In the genomic region with DNA sequence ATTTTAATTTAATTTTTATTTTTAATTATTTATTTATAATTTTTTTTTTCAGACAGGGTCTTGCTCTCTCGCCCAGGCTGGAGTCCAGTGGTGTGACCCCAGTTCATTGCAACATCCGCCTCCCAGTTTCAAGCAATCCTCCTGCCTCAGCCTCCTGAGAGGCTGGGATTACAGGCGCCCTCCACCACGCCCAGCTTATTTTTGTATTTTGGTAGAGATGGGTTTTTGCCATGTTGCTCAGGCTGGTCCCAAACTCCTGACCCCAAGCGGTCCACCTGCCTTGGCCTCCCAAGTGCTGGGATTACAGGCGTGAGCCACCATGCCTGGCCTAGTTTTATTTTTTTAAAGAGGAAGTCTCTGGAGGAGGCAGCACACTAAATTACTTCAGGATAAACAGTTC, we compare ENCODE assay signal across 25 cellular contexts. TPM values are rescaled to one million over a fixed set of nuclear protein-coding genes. Genes with fewer than 3 reads are reported as not detected.
DNase-seq lines count a peak whose midpoint lies in the region; ATAC-seq, FAIRE-seq and TF ChIP-seq lines count a peak whose summit lies in the region.
"Had no signal": no experiment of that assay in that cellular context is flagged by ENCODE, and none has a peak within 500 bp of the region (broad histone marks: within the 10 kb centered on the region; RNA-seq: fewer than 3 reads in every experiment).

No MANE protein-coding gene starts in this region.

- in situ Hi-C loops in HepG2 (cut with HindIII; ENCODE audit: extremely low pct_ligation_motif_present, low pct_unique_long_range_greater_than_20kb): loop anchor here (5.0 kb wide), 1 partner anchor 250 kb away; the partner anchor contains the start of gene TAOK3

- H3K79me2 ChIP-seq in HepG2 (ENCODE audit: insufficient read depth, low read length): no peaks in the 10 kb centered on the region
- H3K79me2 ChIP-seq in H1 (ENCODE audit: control insufficient read depth in 1 of 2, insufficient read depth in 2 of 2, low read length in 2 of 2): no peaks in the 10 kb centered on the region

- H2BK5ac ChIP-seq in H1 (ENCODE audit: low read depth, low read length): peak overlapping the region; percentile 93; the same call in 1 of the 2 replicates

- no peaks in the 10 kb centered on the region for H3K36me3 Mint-ChIP-seq in activated T-cell treated with anti-CD3 and anti-CD28 coated beads, Interleukin-2, amount 50 U/mL, for 4 hours (ENCODE audit: insufficient read depth)
- H3K36me3 Mint-ChIP-seq: CD4-positive, CD25-positive, alpha-beta regulatory T cell; CD8-positive, alpha-beta memory T cell had no signal

- TF ChIP-seq POLR2A in HepG2 (IDR thresholded peaks at IDR 0.05; ENCODE audit: insufficient read depth in 1 of 2, low read depth in 2 of 2, low read length in 2 of 2) (no peak), right lobe of liver (IDR thresholded peaks at IDR 0.05) (no peak), H1 (IDR thresholded peaks at IDR 0.05; ENCODE audit: control extremely low read depth in 1 of 2, low read depth in 2 of 2, low read length in 2 of 2) (no peak), spleen (IDR thresholded peaks at IDR 0.05) (no peak)

- H3K4me1 Mint-ChIP-seq in activated T-cell treated with anti-CD3 and anti-CD28 coated beads, Interleukin-2, amount 50 U/mL, for 4 hours (ENCODE audit: low read depth): peaks cover 9% of the 10 kb centered on the region

- H4K20me1 ChIP-seq in HepG2 (ENCODE audit: insufficient read depth, low read length): no peaks in the 10 kb centered on the region
- H4K20me1 ChIP-seq in H1 (replicated peaks in 1 of 2; ENCODE audit: control insufficient read depth in 1 of 2, insufficient read depth in 2 of 2, low read length in 2 of 2): no peaks in the 10 kb centered on the region
- H4K20me1 ChIP-seq: BLaER1 treated with 17β-estradiol and CSF1 and Interleukin-3, amounts not matched to agents 10 nM and 100 nM had no signal

- peak overlapping the region; percentile 78 for H3K18ac ChIP-seq in H1 (ENCODE audit: extremely low read depth, low read length)

- no peaks in the 10 kb centered on the region for H3K9me3 Mint-ChIP-seq in activated T-cell treated with anti-CD3 and anti-CD28 coated beads, Interleukin-2, amount 50 U/mL, for 4 hours
- H3K9me3 Mint-ChIP-seq: CD8-positive, alpha-beta memory T cell; HFFc6; IgD-negative memory B cell had no signal

- peak overlapping the region; percentile 18; the same call in 1 of the 2 replicates for H2AK5ac ChIP-seq in H1 (ENCODE audit: low read depth, low read length)

- H3K4me1 ChIP-seq in HepG2 (ENCODE audit: insufficient read depth, low read length): peaks cover 71% of the 10 kb centered on the region
- H3K4me1 ChIP-seq in right lobe of liver: peaks cover 0 to 47% (median 18%) of the 10 kb centered on the region in 4 donors
- peaks cover 0 to 13% (median 7%) of the 10 kb centered on the region in 4 experiments; a peak in 5 of 7 replicates for H3K4me1 ChIP-seq in H1 (replicated peaks in 1 of 4; ENCODE audit: control insufficient read depth in 3 of 4, insufficient read depth in 4 of 4, low read length in 3 of 4)
- peaks cover 4 to 13% (median 7%) of the 10 kb centered on the region in 6 donors for H3K4me1 ChIP-seq in spleen

- H3K27me3 Mint-ChIP-seq in activated T-cell treated with anti-CD3 and anti-CD28 coated beads, Interleukin-2, amount 50 U/mL, for 4 hours (ENCODE audit: low read depth): no peaks in the 10 kb centered on the region
- H3K27me3 Mint-ChIP-seq: B cell; CD4-positive, CD25-positive, alpha-beta regulatory T cell; CD8-positive, alpha-beta memory T cell; IgD-negative memory B cell had no signal

- peak overlapping the region; percentile 91 for H2BK12ac ChIP-seq in H1 (ENCODE audit: low read depth, low read length)

- WGBS in HepG2 (ENCODE audit: low lambda C conversion rate): 97% methylated on average over 6 of the region's 6 CpGs
- 93% methylated on average over 6 of the region's 6 CpGs for WGBS in right lobe of liver (ENCODE audit: insufficient coverage, low coverage, low lambda C conversion rate, missing lambda C conversion rate)
- WGBS in H1 (ENCODE audit: extremely low coverage in 1 of 2, insufficient coverage in 1 of 2, insufficient read length in 1 of 2, insufficient replicate concordance in 2 of 2, low coverage in 1 of 2, low lambda C conversion rate in 2 of 2, missing lambda C conversion rate in 1 of 2), 2 experiments: 94% methylated on average over 6 of the region's 6 CpGs; no CpG with 5 or more reads in 1 of the 2 experiments
- WGBS in spleen, 5 donors: 86 to 99% (median 96%) methylated on average over 6 of the region's 6 CpGs

- CTCF ChIA-PET in HepG2 (lab: Yijun Ruan, JAX; ENCODE audit: low intra/inter-chr PET ratio, low total read pairs) (no interaction called here), H1 (lab: Charles Lee; ENCODE audit: partially characterized antibody) (interaction anchor here (1.0 to 8.2 kb wide), 10 partner anchors 8 to 254 kb away, joined by 3 to 39 read pairs (median 6); partner anchors contain the start of genes PEBP1 and SUDS3)

- intact Hi-C loops in HepG2 (cut with micrococcal nuclease; ENCODE audit: unreplicated experiment): no loop called here
- intact Hi-C loops in right lobe of liver (cut with DNase I): loop anchor here in 1 of 2 donors (10.0 kb wide), 1 partner anchor 253 kb away; the partner anchor contains the start of genes SUDS3 and TAOK3
- intact Hi-C loops in spleen (cut with DNase I; ENCODE audit: low total_unique reads): loop anchor here (10.0 kb wide), 1 partner anchor 253 kb away; the partner anchor contains the start of genes SUDS3 and TAOK3

- FAIRE-seq in HepG2 (lab: Jason Lieb, UNC): no peak
- FAIRE-seq in H1 (lab: Jason Lieb, UNC): no peak
- FAIRE-seq: A549, GM12878, GM19239, H54 had no signal

- no peak for TF ChIP-seq EP300 in HepG2 (IDR thresholded peaks at IDR 0.05; ENCODE audit: low read depth in 2 of 2, low read length in 2 of 2)
- no peak for TF ChIP-seq EP300 in HepG2 (CRISPR knock-in tag; IDR thresholded peaks at IDR 0.05; ENCODE audit: borderline replicate concordance)
- no peak for TF ChIP-seq EP300 in H1 (IDR thresholded peaks at IDR 0.05; ENCODE audit: borderline replicate concordance in 1 of 2, low read depth in 2 of 2, low read length in 2 of 2)

- TF ChIP-seq RAD21 in HepG2 (CRISPR knock-in tag; IDR thresholded peaks at IDR 0.05): no peak
- no peak for TF ChIP-seq RAD21 in H1 (IDR thresholded peaks at IDR 0.05 in 1 of 2, conservative IDR thresholded peaks at IDR 0.05 in 1 of 2; ENCODE audit: low read depth in 2 of 2, low read length in 2 of 2)

- H3K36me3 ChIP-seq in HepG2 (replicated peaks in 1 of 2; ENCODE audit: control insufficient read depth in 1 of 2, insufficient read depth in 2 of 2, low read length in 2 of 2) (no peaks in the 10 kb centered on the region; a peak in 1 of 5 replicates), right lobe of liver (peaks cover 0 to 3% (median 0%) of the 10 kb centered on the region in 4 donors), H1 (ENCODE audit: control insufficient read depth in 2 of 4, insufficient read depth in 4 of 4, low read length in 3 of 4) (no peaks in the 10 kb centered on the region), spleen (no peaks in the 10 kb centered on the region)
- H3K36me3 ChIP-seq: BLaER1 treated with 17β-estradiol and CSF1 and Interleukin-3, amounts not matched to agents 10 nM and 100 nM had no signal

- H3K27me3 ChIP-seq in HepG2 (ENCODE audit: control insufficient read depth in 1 of 2, insufficient read depth in 2 of 2, low read length in 2 of 2) (no peaks in the 10 kb centered on the region), right lobe of liver (no peaks in the 10 kb centered on the region), H1 (replicated peaks in 1 of 4; ENCODE audit: control insufficient read depth in 3 of 4, extremely low read depth in 1 of 4, insufficient read depth in 3 of 4, low read length in 3 of 4) (no peaks in the 10 kb centered on the region), spleen (replicated peaks in 1 of 7) (no peaks in the 10 kb centered on the region)
- H3K27me3 ChIP-seq: BLaER1 treated with 17β-estradiol and CSF1 and Interleukin-3, amounts not matched to agents 10 nM and 100 nM had no signal

- H3K4me2 ChIP-seq in HepG2 (ENCODE audit: low read depth, low read length) (no peak overlapping the region), H1 (ENCODE audit: insufficient read depth in 1 of 2, low read depth in 2 of 2, low read length in 2 of 2) (no peak overlapping the region)
- H3K4me2 ChIP-seq: A549; BLaER1 treated with 17β-estradiol and CSF1 and Interleukin-3, amounts not matched to agents 10 nM and 100 nM had no signal

- H3K27ac ChIP-seq in HepG2 (ENCODE audit: extremely low read length, insufficient read depth, low read length) (peak overlapping the region; percentile 30), right lobe of liver (no peak overlapping the region), H1 (ENCODE audit: low read depth, low read length) (no peak overlapping the region; the same call in 1 of the 2 replicates), spleen (no peak overlapping the region)
- H3K27ac ChIP-seq: A549; BLaER1 treated with 17β-estradiol and CSF1 and Interleukin-3, amounts not matched to agents 10 nM and 100 nM had no signal

- POLR2A ChIA-PET in HepG2 (lab: Yijun Ruan, JAX) (interaction anchor here (1.6 to 2.9 kb wide), 4 partner anchors 10 to 251 kb away, joined by 3 to 126 read pairs (median 18); partner anchors contain the start of genes PEBP1 and TAOK3), H1 (lab: Charles Lee; ENCODE audit: partially characterized antibody) (interaction anchor here (0.9 to 11.5 kb wide), 6 partner anchors 13 to 59 kb away, joined by 3 to 130 read pairs (median 6); partner anchors contain the start of genes PEBP1 and WSB2)

- peak overlapping the region; percentile 97 for H4K91ac ChIP-seq in H1 (replicated peaks; ENCODE audit: insufficient read length, low read length)

- H3K9me3 ChIP-seq in HepG2 (ENCODE audit: low read length): no peaks in the 10 kb centered on the region
- no peaks in the 10 kb centered on the region for H3K9me3 ChIP-seq in right lobe of liver
- no peaks in the 10 kb centered on the region for H3K9me3 ChIP-seq in H1 (ENCODE audit: insufficient read depth in 2 of 2, low read depth in 1 of 2, low read length in 1 of 2)
- no peaks in the 10 kb centered on the region for H3K9me3 ChIP-seq in spleen
- H3K9me3 ChIP-seq: A549; BLaER1 treated with 17β-estradiol and CSF1 and Interleukin-3, amounts not matched to agents 10 nM and 100 nM had no signal

- no TSS peak for BruUV-seq in HepG2 (replicated peaks; lab: Mats Ljungman, UMichigan)

- H3K4ac ChIP-seq in H1 (replicated peaks; ENCODE audit: insufficient read length, low read depth, low read length): no peak overlapping the region

- no peaks in the 10 kb centered on the region for H3K23me2 ChIP-seq in H1 (ENCODE audit: low read depth, low read length)

- H2BK120ac ChIP-seq in H1 (replicated peaks; ENCODE audit: low read depth, low read length): peak overlapping the region; percentile 72

- H2BK20ac ChIP-seq in H1 (ENCODE audit: low read length): peak overlapping the region; percentile 93

- no peak overlapping the region for H4K5ac ChIP-seq in H1 (ENCODE audit: insufficient read length, low read depth, low read length)

- TF ChIP-seq CTCF in HepG2 (CRISPR knock-in tag; IDR thresholded peaks at IDR 0.05) (no peak), right lobe of liver (IDR thresholded peaks at IDR 0.05) (no peak), H1 (IDR thresholded peaks at IDR 0.05; ENCODE audit: control extremely low read depth in 1 of 3, insufficient read depth in 1 of 3, low read depth in 1 of 3, low read length in 3 of 3) (no peak), spleen (IDR thresholded peaks at IDR 0.05 in 8 of 11, conservative IDR thresholded peaks at IDR 0.05 in 3 of 11) (no peak)

- no peak overlapping the region for H4K8ac ChIP-seq in H1 (ENCODE audit: extremely low read depth, insufficient read depth, low read length)

- DNase-seq in HepG2 (ENCODE audit: low spot score): no peak
- no peak for DNase-seq in right lobe of liver
- no peak for DNase-seq in H1 (ENCODE audit: low read depth in 1 of 2, low spot score in 2 of 2)
- peak; percentile 5 for DNase-seq in spleen
- no peak for DNase-seq in activated T-cell treated with anti-CD3 and anti-CD28 coated beads, Interleukin-2, amount 50 U/mL, for 4 hours
- no peak for DNase-seq in NOMO-1 (lab: John Stamatoyannopoulos, UW; ENCODE audit: unreplicated experiment in 2 of 2)
- DNase-seq: CD4-positive, CD25-positive, alpha-beta regulatory T cell; CD8-positive, alpha-beta memory T cell; COR-L47; DMS 273 treated with DMSO at 0.1 percent for 48 hours; DMS53; DND-41; EL; HFFc6; Karpas-422; KBM-7 had no signal

- no peak overlapping the region for H3K14ac ChIP-seq in H1 (ENCODE audit: insufficient read length)

- no peak overlapping the region for H3K23ac ChIP-seq in H1 (ENCODE audit: insufficient read length)

- H3K9ac ChIP-seq in HepG2 (ENCODE audit: insufficient read depth, low read depth, low read length) (no peak overlapping the region), H1 (replicated peaks in 1 of 4; ENCODE audit: extremely low read depth in 1 of 4, low read depth in 3 of 4, low read length in 3 of 4) (no peak overlapping the region)
- H3K9ac ChIP-seq: BLaER1 treated with 17β-estradiol and CSF1 and Interleukin-3, amounts not matched to agents 10 nM and 100 nM had no signal

- no peak overlapping the region for H3K4me3 Mint-ChIP-seq in activated T-cell treated with anti-CD3 and anti-CD28 coated beads, Interleukin-2, amount 50 U/mL, for 4 hours
- H3K4me3 Mint-ChIP-seq: B cell; CD4-positive, CD25-positive, alpha-beta regulatory T cell; CD8-positive, alpha-beta memory T cell; HFFc6; IgD-negative memory B cell had no signal

- no peaks in the 10 kb centered on the region for H3K79me1 ChIP-seq in H1 (ENCODE audit: low read depth, low read length)

- no peak overlapping the region for H2BK15ac ChIP-seq in H1 (ENCODE audit: low read length)

- H3K4me3 ChIP-seq in HepG2 (replicated peaks in 1 of 3; ENCODE audit: insufficient read depth in 1 of 3, low read depth in 2 of 3, low read length in 3 of 3) (no peak overlapping the region), right lobe of liver (no peak overlapping the region), H1 (ENCODE audit: extremely low read depth in 1 of 4, insufficient read depth in 2 of 4, low read depth in 3 of 4, low read length in 4 of 4) (no peak overlapping the region), spleen (no peak overlapping the region)
- H3K4me3 ChIP-seq: A549; BLaER1 treated with 17β-estradiol and CSF1 and Interleukin-3, amounts not matched to agents 10 nM and 100 nM; GM12878 had no signal

- H3K56ac ChIP-seq in H1 (replicated peaks; ENCODE audit: insufficient read length, low read depth, low read length): no peak overlapping the region

- no peak for ATAC-seq in HepG2
- ATAC-seq in right lobe of liver: no peak
- ATAC-seq in activated T-cell treated with anti-CD3 and anti-CD28 coated beads, Interleukin-2, amount 50 U/mL, for 4 hours: no peak
- no peak for ATAC-seq in HG03025 (IDR thresholded peaks at IDR 0.05; ENCODE audit: low FRiP score, unreplicated experiment)
- ATAC-seq: A549, GM12878, HCT116 had no signal

- H2AFZ ChIP-seq in HepG2 (ENCODE audit: low read length) (no peak overlapping the region), H1 (ENCODE audit: low read length) (no peak overlapping the region)

RNA-seq across cellular contexts. Expression of gene PEBP1, which starts 13.7 kb away (rescaled TPM):
- total RNA-seq in HepG2 (2016; rRNA removed; fragmentation: Illumina TruSeq; extraction: Trizol) (1,505 and 1,984 TPM in 2 replicates), right lobe of liver (100 to 1,000 TPM; 511 to 916 (median 654) TPM), spleen (100 to 1,000 TPM in 6 of 7 donors, 10 to 100 TPM in 1; 99.5 to 179 (median 128) TPM)
- 232 and 262 TPM in 2 replicates for total RNA-seq in HepG2 (2016; cell fraction: cytosol; rRNA removed; fragmentation: Illumina TruSeq; extraction: Trizol; ENCODE audit: low read depth)
- 1,559 and 1,992 TPM in 2 replicates for total RNA-seq in HepG2 (2016; cell fraction: insoluble cytoplasmic fraction; rRNA removed; fragmentation: Illumina TruSeq; extraction: Trizol)
- 553 and 634 TPM in 2 replicates for total RNA-seq in HepG2 (2016; cell fraction: membrane; rRNA removed; fragmentation: Illumina TruSeq; extraction: Trizol)
- 497 and 536 TPM in 2 replicates for total RNA-seq in HepG2 (2016; cell fraction: nucleus; rRNA removed; fragmentation: Illumina TruSeq; extraction: Trizol)
- polyA plus RNA-seq in HepG2 (2011; rRNA removed) (437 and 538 TPM in 2 replicates), H1 (2011; rRNA removed) (580 and 622 TPM in 2 replicates), spleen (100 to 1,000 TPM; 149 to 201 (median 165) TPM)
- 477 and 485 TPM in 2 replicates for polyA plus RNA-seq in HepG2 (2011; cell fraction: cytosol; rRNA removed)
- polyA plus RNA-seq in HepG2 (2011; cell fraction: nucleus; rRNA removed): 199 and 209 TPM in 2 replicates
- 511 and 820 TPM in 2 replicates for polyA plus RNA-seq in HepG2 (2012)
- 248 and 308 TPM in 2 replicates for polyA plus RNA-seq in HepG2 (2016; cell fraction: cytosol; fragmentation: Illumina TruSeq; extraction: Trizol; ENCODE audit: low read depth)
- 2,115 and 2,133 TPM in 2 replicates for polyA plus RNA-seq in HepG2 (2016; cell fraction: insoluble cytoplasmic fraction; fragmentation: Illumina TruSeq; extraction: Trizol; ENCODE audit: low read depth)
- 458 and 518 TPM in 2 replicates for polyA plus RNA-seq in HepG2 (2016; cell fraction: membrane; fragmentation: Illumina TruSeq; extraction: Trizol; ENCODE audit: low read depth)
- polyA plus RNA-seq in HepG2 (2016; cell fraction: nucleus; fragmentation: Illumina TruSeq; extraction: Trizol; ENCODE audit: insufficient read depth, low read depth): 949 and 989 TPM in 2 replicates
- 240 and 331 TPM in 2 replicates for polyA minus RNA-seq in HepG2 (2011; rRNA and poly(A)+ RNA removed; ENCODE audit: low replicate concordance)
- 182 and 185 TPM in 2 replicates for polyA minus RNA-seq in HepG2 (2011; cell fraction: cytosol; rRNA and poly(A)+ RNA removed)
- 52.4 and 60.3 TPM in 2 replicates for polyA minus RNA-seq in HepG2 (2011; cell fraction: nucleus; rRNA and poly(A)+ RNA removed)
- 444 and 458 TPM in 2 replicates for total RNA-seq in H1 (2021; fragmentation: NEBNext Ultra II Directional; extraction: Animal tissue kit (Norgen Biotek cat#: 25700))
- polyA plus RNA-seq in H1 (2011; cell fraction: cytosol; rRNA removed): 440 TPM
- 281 TPM for polyA plus RNA-seq in H1 (2011; cell fraction: nucleus; rRNA removed)
- 462 to 475 TPM (median 467 TPM) in 4 replicates for polyA plus RNA-seq in H1 (2012, experiment 1 of 2)
- polyA plus RNA-seq in H1 (2012, experiment 2 of 2): 310 TPM
- 461 TPM for polyA plus RNA-seq in H1 (2013, experiment 1 of 2)
- polyA plus RNA-seq in H1 (2013, experiment 2 of 2): 478 TPM
- polyA minus RNA-seq in H1 (2011; rRNA and poly(A)+ RNA removed): 175 and 197 TPM in 2 replicates
- 175 TPM for polyA minus RNA-seq in H1 (2011; cell fraction: cytosol; rRNA and poly(A)+ RNA removed)
- 99.6 TPM for polyA minus RNA-seq in H1 (2011; cell fraction: nucleus; rRNA and poly(A)+ RNA removed)
- 100 to 1,000 TPM; 144 to 194 (median 166) TPM for total RNA-seq in activated T-cell treated with anti-CD3 and anti-CD28 coated beads, Interleukin-2, amount 50 U/mL, for 4 hours

RNA-seq across cellular contexts. Expression of gene VSIG10, which starts 18.5 kb away (rescaled TPM):
- total RNA-seq in HepG2 (2016; rRNA removed; fragmentation: Illumina TruSeq; extraction: Trizol) (35.6 and 42.5 TPM in 2 replicates), right lobe of liver (10 to 100 TPM; 13.1 to 31.3 (median 20.1) TPM), spleen (10 to 100 TPM; 11.6 to 22.9 (median 18.2) TPM)
- 41.4 and 41.9 TPM in 2 replicates for total RNA-seq in HepG2 (2016; cell fraction: cytosol; rRNA removed; fragmentation: Illumina TruSeq; extraction: Trizol; ENCODE audit: low read depth)
- total RNA-seq in HepG2 (2016; cell fraction: insoluble cytoplasmic fraction; rRNA removed; fragmentation: Illumina TruSeq; extraction: Trizol): 29.0 and 43.3 TPM in 2 replicates
- 61.2 and 66.1 TPM in 2 replicates for total RNA-seq in HepG2 (2016; cell fraction: membrane; rRNA removed; fragmentation: Illumina TruSeq; extraction: Trizol)
- total RNA-seq in HepG2 (2016; cell fraction: nucleus; rRNA removed; fragmentation: Illumina TruSeq; extraction: Trizol): 32.5 and 36.1 TPM in 2 replicates
- polyA plus RNA-seq in HepG2 (2011; rRNA removed) (25.6 and 28.6 TPM in 2 replicates), H1 (2011; rRNA removed) (34.4 and 42.7 TPM in 2 replicates), spleen (1 to 10 TPM; 4.9 to 7.0 (median 5.2) TPM)
- polyA plus RNA-seq in HepG2 (2011; cell fraction: cytosol; rRNA removed): 14.4 and 18.0 TPM in 2 replicates
- 31.1 and 32.4 TPM in 2 replicates for polyA plus RNA-seq in HepG2 (2011; cell fraction: nucleus; rRNA removed)
- 17.8 and 18.7 TPM in 2 replicates for polyA plus RNA-seq in HepG2 (2012)
- 37.2 and 39.4 TPM in 2 replicates for polyA plus RNA-seq in HepG2 (2016; cell fraction: cytosol; fragmentation: Illumina TruSeq; extraction: Trizol; ENCODE audit: low read depth)
- polyA plus RNA-seq in HepG2 (2016; cell fraction: insoluble cytoplasmic fraction; fragmentation: Illumina TruSeq; extraction: Trizol; ENCODE audit: low read depth): 24.5 and 25.4 TPM in 2 replicates
- 41.6 and 46.3 TPM in 2 replicates for polyA plus RNA-seq in HepG2 (2016; cell fraction: membrane; fragmentation: Illumina TruSeq; extraction: Trizol; ENCODE audit: low read depth)
- 44.9 and 47.7 TPM in 2 replicates for polyA plus RNA-seq in HepG2 (2016; cell fraction: nucleus; fragmentation: Illumina TruSeq; extraction: Trizol; ENCODE audit: insufficient read depth, low read depth)
- polyA minus RNA-seq in HepG2 (2011; rRNA and poly(A)+ RNA removed; ENCODE audit: low replicate concordance): 47.1 and 101 TPM in 2 replicates
- polyA minus RNA-seq in HepG2 (2011; cell fraction: cytosol; rRNA and poly(A)+ RNA removed): 10.2 and 11.3 TPM in 2 replicates
- 40.0 and 44.4 TPM in 2 replicates for polyA minus RNA-seq in HepG2 (2011; cell fraction: nucleus; rRNA and poly(A)+ RNA removed)
- total RNA-seq in H1 (2021; fragmentation: NEBNext Ultra II Directional; extraction: Animal tissue kit (Norgen Biotek cat#: 25700)): 93.6 and 96.8 TPM in 2 replicates
- 36.8 TPM for polyA plus RNA-seq in H1 (2011; cell fraction: cytosol; rRNA removed)
- polyA plus RNA-seq in H1 (2011; cell fraction: nucleus; rRNA removed): 68.9 TPM
- 40.2 to 62.7 TPM (median 47.4 TPM) in 4 replicates for polyA plus RNA-seq in H1 (2012, experiment 1 of 2)
- 20.4 TPM for polyA plus RNA-seq in H1 (2012, experiment 2 of 2)
- 77.5 TPM for polyA plus RNA-seq in H1 (2013, experiment 1 of 2)
- polyA plus RNA-seq in H1 (2013, experiment 2 of 2): 73.7 TPM
- polyA minus RNA-seq in H1 (2011; rRNA and poly(A)+ RNA removed): 158 and 162 TPM in 2 replicates
- polyA minus RNA-seq in H1 (2011; cell fraction: cytosol; rRNA and poly(A)+ RNA removed): 44.9 TPM
- polyA minus RNA-seq in H1 (2011; cell fraction: nucleus; rRNA and poly(A)+ RNA removed): 110 TPM
- 1 to 10 TPM; 3.6 to 4.3 (median 3.6) TPM for total RNA-seq in activated T-cell treated with anti-CD3 and anti-CD28 coated beads, Interleukin-2, amount 50 U/mL, for 4 hours
